ENCODE assay signal across 16 cellular contexts in genomic region chr7:66296001-66296521, GRCh38.
A peak's percentile ranks its signal among the peaks of the same experiment; 100 is the strongest.
DNase-seq lines count a peak whose midpoint lies in the region; TF ChIP-seq lines count a peak whose summit lies in the region.
"Had no signal": no experiment of that assay in that cellular context is flagged by ENCODE, and none has a peak within 500 bp of the region (broad histone marks: within the 10 kb centered on the region; RNA-seq: fewer than 3 reads in every experiment).

No MANE protein-coding gene starts in this region.

- WGBS in mammary epithelial cell (ENCODE audit: low coverage, missing lambda C conversion rate): no CpG with 5 or more reads among the region's 1 CpG
- 17 to 64% (median 38%) methylated on average over 1 of the region's 1 CpG for WGBS in spleen, 5 donors

- H3K79me2 ChIP-seq in mammary epithelial cell (ENCODE audit: insufficient read depth, low read length) (peaks cover 56% of the 10 kb centered on the region), osteoblast (ENCODE audit: insufficient read depth, low read length) (peaks cover 51% of the 10 kb centered on the region)

- no peak overlapping the region for H2AFZ ChIP-seq in mammary epithelial cell (ENCODE audit: low read depth, low read length)
- no peak overlapping the region for H2AFZ ChIP-seq in osteoblast (ENCODE audit: low read length)

- CTCF ChIA-PET in mammary epithelial cell (lab: Charles Lee; ENCODE audit: low non-redundant PET): no interaction called here

- H3K36me3 ChIP-seq in mammary epithelial cell (ENCODE audit: insufficient read depth, low read length) (no peaks in the 10 kb centered on the region), osteoblast (ENCODE audit: insufficient read depth, low read length) (no peaks in the 10 kb centered on the region), spleen (no peaks in the 10 kb centered on the region)
- H3K36me3 ChIP-seq: thoracic aorta had no signal

- intact Hi-C loops in mammary epithelial cell (cut with micrococcal nuclease) (no loop called here), spleen (cut with DNase I; ENCODE audit: low total_unique reads) (no loop called here)

- DNase-seq in EL (peak; percentile 23), NB4 (ENCODE audit: low read depth) (peak; percentile 89), mammary epithelial cell (no peak), osteoblast (ENCODE audit: insufficient read length, low spot score, missing footprints) (peak; percentile 68), SHP77 (lab: John Stamatoyannopoulos, UW) (no peak), spleen (no peak)
- DNase-seq in stimulated activated naive CD4-positive, alpha-beta T cell (lab: John Stamatoyannopoulos, UW): no peak
- DNase-seq in activated CD4-positive, alpha-beta T cell treated with anti-CD3 and anti-CD28 coated beads, Interleukin-2, amount 50 U/mL, for 48 hours: no peak
- DNase-seq: activated B cell treated with CpG ODN at 0.5 μM for 24 hours; activated T-cell treated with anti-CD3 and anti-CD28 coated beads, Interleukin-2, amount 50 U/mL, for 1 hour; anterior cingulate cortex; effector memory CD4-positive, alpha-beta T cell; left ventricle myocardium inferior; NCI-H1048; SHP77 treated with DMSO at 0.1 percent for 48 hours had no signal

- in situ Hi-C loops in mammary epithelial cell (cut with MboI; ENCODE audit: low sequenced_read_pairs in 2 of 2): no loop called here

- TF ChIP-seq POLR2A in NB4 (IDR thresholded peaks at IDR 0.05; ENCODE audit: extremely low read depth, insufficient read length): no peak
- no peak for TF ChIP-seq POLR2A in spleen (IDR thresholded peaks at IDR 0.05)

- peak overlapping the region; percentile 22 for H3K27ac ChIP-seq in mammary epithelial cell (ENCODE audit: insufficient read depth, low read depth, low read length)
- peak overlapping the region; percentile 54 for H3K27ac ChIP-seq in osteoblast (ENCODE audit: low read depth, low read length)
- peak overlapping the region in 4 of 8 donors; percentile 61 to 80 (median 77) for H3K27ac ChIP-seq in spleen
- H3K27ac ChIP-seq: left ventricle myocardium inferior, thoracic aorta had no signal

- H3K27me3 ChIP-seq in mammary epithelial cell (ENCODE audit: insufficient read depth, low read length): no peaks in the 10 kb centered on the region
- H3K27me3 ChIP-seq in osteoblast (ENCODE audit: insufficient read depth, low read length): no peaks in the 10 kb centered on the region
- H3K27me3 ChIP-seq in spleen (replicated peaks in 1 of 7): no peaks in the 10 kb centered on the region

- peak overlapping the region; percentile 49 for H3K4me2 ChIP-seq in mammary epithelial cell (ENCODE audit: insufficient read depth, low read depth, low read length)
- peak overlapping the region; percentile 34 for H3K4me2 ChIP-seq in osteoblast (ENCODE audit: insufficient read depth, low read length)

- no peak overlapping the region for H3K9ac ChIP-seq in mammary epithelial cell (ENCODE audit: insufficient read depth, low read length)

- dilution Hi-C loops in mammary epithelial cell (cut with HindIII; ENCODE audit: low sequenced_read_pairs): no loop called here

- no TSS peak for BruUV-seq in mammary epithelial cell (replicated peaks; lab: Mats Ljungman, UMichigan)

- H3K4me1 ChIP-seq in mammary epithelial cell (ENCODE audit: insufficient read depth, low read length) (peaks cover 24% of the 10 kb centered on the region), osteoblast (ENCODE audit: insufficient read depth, low read length) (peaks cover 24% of the 10 kb centered on the region), spleen (peaks cover 0 to 24% (median 2%) of the 10 kb centered on the region in 6 donors)
- H3K4me1 ChIP-seq: left ventricle myocardium inferior had no signal

- H4K20me1 ChIP-seq in mammary epithelial cell (ENCODE audit: insufficient read depth, low read length) (no peaks in the 10 kb centered on the region), osteoblast (ENCODE audit: insufficient read depth, low read length) (no peaks in the 10 kb centered on the region)

- TF ChIP-seq CTCF in NB4 (IDR thresholded peaks at IDR 0.05; ENCODE audit: low read depth, low read length) (no peak), mammary epithelial cell (conservative IDR thresholded peaks at IDR 0.05 in 1 of 2, IDR thresholded peaks at IDR 0.05 in 1 of 2; ENCODE audit: extremely low read depth in 1 of 2, insufficient read depth in 1 of 2, low read depth in 1 of 2, low read length in 2 of 2) (no peak), osteoblast (IDR thresholded peaks at IDR 0.05; ENCODE audit: extremely low read depth, low read depth, low read length) (no peak), spleen (IDR thresholded peaks at IDR 0.05 in 8 of 11, conservative IDR thresholded peaks at IDR 0.05 in 3 of 11) (no peak)

- H3K4me3 ChIP-seq in NB4 (ENCODE audit: low read depth, low read length) (no peak overlapping the region), mammary epithelial cell (replicated peaks in 1 of 3; ENCODE audit: insufficient read depth in 1 of 3, low read depth in 2 of 3, low read length in 3 of 3) (no peak overlapping the region), osteoblast (ENCODE audit: insufficient read depth, low read length) (no peak overlapping the region), spleen (no peak overlapping the region)
- H3K4me3 ChIP-seq: left ventricle myocardium inferior, thoracic aorta had no signal

- no peaks in the 10 kb centered on the region for H3K9me3 ChIP-seq in mammary epithelial cell (replicated peaks; ENCODE audit: insufficient read depth, low read length)
- H3K9me3 ChIP-seq in osteoblast (ENCODE audit: low read depth, low read length): no peaks in the 10 kb centered on the region
- H3K9me3 ChIP-seq in spleen: peaks cover 0 to 30% (median 25%) of the 10 kb centered on the region in 8 donors

Comparison
In these comparisons a context has a peak if more than half of its experiments do, and no peak if none do; other contexts are left out.
1. DNase-seq: peak in EL (single experiment), NB4 (single experiment) and osteoblast (single experiment); none in mammary epithelial cell (single experiment), SHP77 (0 of 2), stimulated activated naive CD4-positive, alpha-beta T cell (0 of 6), activated CD4-positive, alpha-beta T cell treated with anti-CD3 and anti-CD28 coated beads, Interleukin-2, amount 50 U/mL, for 48 hours (0 of 2) and spleen (single experiment).